Comparison of ENCODE assay signal across 1 cellular context in the genomic region with DNA sequence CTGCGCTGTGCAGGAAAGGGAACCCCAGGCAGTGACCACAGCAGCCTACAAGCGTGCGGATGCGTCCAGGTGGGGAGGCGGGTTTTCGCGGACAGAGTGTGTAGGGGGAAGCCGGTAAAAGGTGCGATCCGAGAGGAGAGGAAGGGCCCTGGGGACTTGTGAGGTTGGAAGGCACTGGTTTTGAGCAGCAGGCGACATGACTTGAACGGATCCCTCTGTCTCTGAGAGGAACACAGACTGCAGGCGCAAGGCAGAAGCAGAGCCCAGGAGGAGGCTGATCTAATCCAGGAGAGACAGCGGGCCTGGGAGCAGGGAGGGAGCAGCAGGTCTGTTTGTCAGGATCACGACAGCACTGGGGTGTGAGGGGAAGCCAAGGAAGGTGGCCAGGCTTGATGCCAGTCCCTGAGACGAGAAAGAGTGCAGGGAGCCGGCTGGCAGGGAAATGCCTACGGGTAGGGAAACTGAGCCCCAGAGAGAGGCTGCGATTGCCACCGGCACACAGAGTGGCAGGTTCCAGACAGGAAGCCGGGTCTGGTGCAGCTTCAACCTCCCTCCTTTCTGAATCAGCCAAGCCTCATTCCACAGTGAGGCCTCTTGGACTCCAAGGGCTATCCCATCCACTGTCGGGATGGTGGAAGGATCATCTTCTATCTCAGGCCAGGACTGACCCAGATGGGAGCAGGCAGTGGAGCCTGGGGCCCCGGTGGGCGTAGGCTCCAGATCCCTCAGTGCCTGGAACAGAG.
A peak's percentile ranks its signal among the peaks of the same experiment; 100 is the strongest.
TF ChIP-seq lines count a peak whose summit lies in the region.

No MANE protein-coding gene starts in this region.

TF ChIP-seq in HepG2, 621 proteins besides CTCF, POLR2A, EP300 and RAD21 (continued from another document and continues in another):
- peak; percentile 78; the same call in 1 of the 2 replicates for TF ChIP-seq SRY (CRISPR knock-in tag; IDR thresholded peaks at IDR 0.05)
- 0 out of 2 replicates have a peak, but pooled peaks have one; percentile 54 for TF ChIP-seq SMAD1 (CRISPR knock-in tag; IDR thresholded peaks at IDR 0.05; ENCODE audit: borderline replicate concordance, low read depth)
- TF ChIP-seq ZNF574 (CRISPR knock-in tag; IDR thresholded peaks at IDR 0.05), result no peak
- no peak for TF ChIP-seq CC2D1A (CRISPR knock-in tag; IDR thresholded peaks at IDR 0.05)
- TF ChIP-seq, protein P1, sequence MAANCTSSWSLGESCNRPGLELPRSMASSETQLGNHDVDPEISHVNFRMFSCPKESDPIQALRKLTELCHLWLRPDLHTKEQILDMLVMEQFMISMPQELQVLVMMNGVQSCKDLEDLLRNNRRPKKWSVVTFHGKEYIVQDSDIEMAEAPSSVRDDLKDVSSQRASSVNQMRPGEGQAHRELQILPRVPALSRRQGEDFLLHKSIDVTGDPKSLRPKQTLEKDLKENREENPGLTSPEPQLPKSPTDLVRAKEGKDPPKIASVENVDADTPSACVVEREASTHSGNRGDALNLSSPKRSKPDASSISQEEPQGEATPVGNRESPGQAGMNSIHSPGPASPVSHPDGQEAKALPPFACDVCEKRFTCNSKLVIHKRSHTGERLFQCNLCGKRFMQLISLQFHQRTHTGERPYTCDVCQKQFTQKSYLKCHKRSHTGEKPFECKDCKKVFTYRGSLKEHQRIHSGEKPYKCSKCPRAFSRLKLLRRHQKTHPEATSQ (CRISPR knock-in tag; IDR thresholded peaks at IDR 0.05; ENCODE audit: borderline replicate concordance), result no peak
- no peak for TF ChIP-seq ZBTB21 (CRISPR knock-in tag; IDR thresholded peaks at IDR 0.05)
- TF ChIP-seq, protein P2, sequence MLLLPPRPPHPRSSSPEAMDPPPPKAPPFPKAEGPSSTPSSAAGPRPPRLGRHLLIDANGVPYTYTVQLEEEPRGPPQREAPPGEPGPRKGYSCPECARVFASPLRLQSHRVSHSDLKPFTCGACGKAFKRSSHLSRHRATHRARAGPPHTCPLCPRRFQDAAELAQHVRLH (CRISPR knock-in tag; IDR thresholded peaks at IDR 0.05; ENCODE audit: borderline replicate concordance, low read depth), result no peak
- TF ChIP-seq MED8 (CRISPR knock-in tag; IDR thresholded peaks at IDR 0.05; ENCODE audit: insufficient replicate concordance), result no peak
- no peak for TF ChIP-seq ZSCAN22 (CRISPR knock-in tag; IDR thresholded peaks at IDR 0.05)
- TF ChIP-seq ZNF773 (CRISPR knock-in tag; IDR thresholded peaks at IDR 0.05; ENCODE audit: borderline replicate concordance), result no peak
- no peak for TF ChIP-seq ZNF614 (CRISPR knock-in tag; IDR thresholded peaks at IDR 0.05; ENCODE audit: borderline replicate concordance)
- no peak for TF ChIP-seq E2F2 (CRISPR knock-in tag; IDR thresholded peaks at IDR 0.05; ENCODE audit: borderline replicate concordance)
- TF ChIP-seq RFX1 (IDR thresholded peaks at IDR 0.05), result no peak
- no peak for TF ChIP-seq MAFG (CRISPR knock-in tag; IDR thresholded peaks at IDR 0.05)
- no peak for TF ChIP-seq E2F1 (CRISPR knock-in tag; IDR thresholded peaks at IDR 0.05)
- no peak for TF ChIP-seq PRPF4 (IDR thresholded peaks at IDR 0.05; ENCODE audit: low read depth, low read length, poor library complexity, severe bottlenecking)
- no peak for TF ChIP-seq DNMT3B (CRISPR knock-in tag; conservative IDR thresholded peaks at IDR 0.05)
- TF ChIP-seq XBP1 (CRISPR knock-in tag; IDR thresholded peaks at IDR 0.05), result no peak
- TF ChIP-seq FOXO1 (CRISPR knock-in tag; IDR thresholded peaks at IDR 0.05), result no peak
- peak; percentile 41; the same call in 1 of the 2 replicates for TF ChIP-seq GABPB1 (CRISPR knock-in tag; IDR thresholded peaks at IDR 0.05)
- TF ChIP-seq ZNF550 (CRISPR knock-in tag; IDR thresholded peaks at IDR 0.05; ENCODE audit: borderline replicate concordance), result no peak; the same call in 1 of the 2 replicates
- TF ChIP-seq ELF4 (CRISPR knock-in tag; IDR thresholded peaks at IDR 0.05; ENCODE audit: borderline replicate concordance), result no peak
- TF ChIP-seq, protein P3, sequence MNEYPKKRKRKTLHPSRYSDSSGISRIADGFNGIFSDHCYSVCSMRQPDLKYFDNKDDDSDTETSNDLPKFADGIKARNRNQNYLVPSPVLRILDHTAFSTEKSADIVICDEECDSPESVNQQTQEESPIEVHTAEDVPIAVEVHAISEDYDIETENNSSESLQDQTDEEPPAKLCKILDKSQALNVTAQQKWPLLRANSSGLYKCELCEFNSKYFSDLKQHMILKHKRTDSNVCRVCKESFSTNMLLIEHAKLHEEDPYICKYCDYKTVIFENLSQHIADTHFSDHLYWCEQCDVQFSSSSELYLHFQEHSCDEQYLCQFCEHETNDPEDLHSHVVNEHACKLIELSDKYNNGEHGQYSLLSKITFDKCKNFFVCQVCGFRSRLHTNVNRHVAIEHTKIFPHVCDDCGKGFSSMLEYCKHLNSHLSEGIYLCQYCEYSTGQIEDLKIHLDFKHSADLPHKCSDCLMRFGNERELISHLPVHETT (CRISPR knock-in tag; conservative IDR thresholded peaks at IDR 0.05), result no peak
- TF ChIP-seq ZNF891 (CRISPR knock-in tag; IDR thresholded peaks at IDR 0.05), result peak; percentile 24; the same call in 1 of the 2 replicates
- TF ChIP-seq, protein P4, sequence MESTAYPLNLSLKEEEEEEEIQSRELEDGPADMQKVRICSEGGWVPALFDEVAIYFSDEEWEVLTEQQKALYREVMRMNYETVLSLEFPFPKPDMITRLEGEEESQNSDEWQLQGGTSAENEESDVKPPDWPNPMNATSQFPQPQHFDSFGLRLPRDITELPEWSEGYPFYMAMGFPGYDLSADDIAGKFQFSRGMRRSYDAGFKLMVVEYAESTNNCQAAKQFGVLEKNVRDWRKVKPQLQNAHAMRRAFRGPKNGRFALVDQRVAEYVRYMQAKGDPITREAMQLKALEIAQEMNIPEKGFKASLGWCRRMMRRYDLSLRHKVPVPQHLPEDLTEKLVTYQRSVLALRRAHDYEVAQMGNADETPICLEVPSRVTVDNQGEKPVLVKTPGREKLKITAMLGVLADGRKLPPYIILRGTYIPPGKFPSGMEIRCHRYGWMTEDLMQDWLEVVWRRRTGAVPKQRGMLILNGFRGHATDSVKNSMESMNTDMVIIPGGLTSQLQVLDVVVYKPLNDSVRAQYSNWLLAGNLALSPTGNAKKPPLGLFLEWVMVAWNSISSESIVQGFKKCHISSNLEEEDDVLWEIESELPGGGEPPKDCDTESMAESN (CRISPR knock-in tag; conservative IDR thresholded peaks at IDR 0.05), result no peak
- peak; percentile 20 for TF ChIP-seq ZNF781 (CRISPR knock-in tag; IDR thresholded peaks at IDR 0.05; ENCODE audit: borderline replicate concordance, not compliant biosample characterization)
- TF ChIP-seq HIC2 (CRISPR knock-in tag; IDR thresholded peaks at IDR 0.05; ENCODE audit: low read depth), result no peak
- no peak for TF ChIP-seq ZBTB40 (IDR thresholded peaks at IDR 0.05)
- no peak; the same call in 1 of the 2 replicates for TF ChIP-seq ZBTB40 (CRISPR knock-in tag; IDR thresholded peaks at IDR 0.05)
- TF ChIP-seq PITX1 (CRISPR knock-in tag; IDR thresholded peaks at IDR 0.05), result peak; percentile 18; the same call in 1 of the 2 replicates
- no peak for TF ChIP-seq EEA1 (CRISPR knock-in tag; IDR thresholded peaks at IDR 0.05; ENCODE audit: borderline replicate concordance)
- no peak for TF ChIP-seq ZNF256 (CRISPR knock-in tag; conservative IDR thresholded peaks at IDR 0.05)
